Comparison of ENCODE assay signal across 1 cellular context in genomic region chr7:66920769-66921395, GRCh38.
TF ChIP-seq lines count a peak whose summit lies in the region.

Gene TMEM248, plus strand, starts transcription at chr7:66921225. Its CDS starts 20,641 bp downstream, at chr7:66941866.

TF ChIP-seq in HepG2, 621 proteins besides CTCF, POLR2A, EP300 and RAD21 (continued from another document and continues in another):
- TF ChIP-seq KIAA2018 (CRISPR knock-in tag; IDR thresholded peaks at IDR 0.05; ENCODE audit: borderline replicate concordance) (no peak), ZSCAN31 (CRISPR knock-in tag; IDR thresholded peaks at IDR 0.05; ENCODE audit: low read depth) (peak; percentile 42), FOSL1 (CRISPR knock-in tag; IDR thresholded peaks at IDR 0.05; ENCODE audit: borderline replicate concordance) (no peak), ZNF570 (CRISPR knock-in tag; IDR thresholded peaks at IDR 0.05; ENCODE audit: borderline replicate concordance) (no peak), SP140L (CRISPR knock-in tag; IDR thresholded peaks at IDR 0.05; ENCODE audit: borderline replicate concordance) (no peak), POGK (CRISPR knock-in tag; conservative IDR thresholded peaks at IDR 0.05) (peak; percentile 84; the same call in 1 of the 2 replicates), ZMAT5 (CRISPR knock-in tag; IDR thresholded peaks at IDR 0.05; ENCODE audit: borderline replicate concordance, low read depth) (no peak), RXRB (CRISPR knock-in tag; IDR thresholded peaks at IDR 0.05; ENCODE audit: borderline replicate concordance) (peak; percentile 64; the same call in 1 of the 2 replicates), SMARCC2 (IDR thresholded peaks at IDR 0.05) (no peak), AGO1 (IDR thresholded peaks at IDR 0.05; ENCODE audit: low read depth, low read length, poor library complexity, severe bottlenecking) (peak; percentile 43), ZNF143 (CRISPR knock-in tag; IDR thresholded peaks at IDR 0.05) (peak; percentile 43; the same call in 1 of the 2 replicates), ZNF577 (CRISPR knock-in tag; IDR thresholded peaks at IDR 0.05; ENCODE audit: borderline replicate concordance, low read depth) (no peak), ZNF512 (CRISPR knock-in tag; IDR thresholded peaks at IDR 0.05) (0 out of 2 replicates have a peak, but pooled peaks have one; percentile 55), DDIT3 (CRISPR knock-in tag; IDR thresholded peaks at IDR 0.05) (no peak), HNRNPK (IDR thresholded peaks at IDR 0.05; ENCODE audit: low read depth, low read length, poor library complexity, severe bottlenecking) (no peak), ZNF670 (CRISPR knock-in tag; IDR thresholded peaks at IDR 0.05; ENCODE audit: borderline replicate concordance) (peak; percentile 61; the same call in 1 of the 2 replicates), HOMEZ (CRISPR knock-in tag; IDR thresholded peaks at IDR 0.05; ENCODE audit: low read depth) (no peak), KMT2B (CRISPR knock-in tag; IDR thresholded peaks at IDR 0.05) (peak; percentile 97), SMARCE1 (IDR thresholded peaks at IDR 0.05; ENCODE audit: borderline replicate concordance) (no peak), ZNF639 (CRISPR knock-in tag; conservative IDR thresholded peaks at IDR 0.05) (peak; percentile 83), ZBTB43 (CRISPR knock-in tag; conservative IDR thresholded peaks at IDR 0.05) (peak; percentile 94; the same call in 1 of the 2 replicates), ARHGAP35 (CRISPR knock-in tag; IDR thresholded peaks at IDR 0.05; ENCODE audit: borderline replicate concordance) (peak; percentile 91; the same call in 1 of the 2 replicates), ZNF451 (CRISPR knock-in tag; IDR thresholded peaks at IDR 0.05) (peak; percentile 85), ATF2 (CRISPR knock-in tag; IDR thresholded peaks at IDR 0.05) (0 out of 2 replicates have a peak, but pooled peaks have one; percentile 56), MED8 (CRISPR knock-in tag; IDR thresholded peaks at IDR 0.05; ENCODE audit: insufficient replicate concordance) (peak; percentile 79), MEF2D (CRISPR knock-in tag; IDR thresholded peaks at IDR 0.05) (peak; percentile 88), PRMT3 (CRISPR knock-in tag; IDR thresholded peaks at IDR 0.05; ENCODE audit: borderline replicate concordance, low read depth) (no peak), SRSF1 (optimal IDR thresholded peaks at IDR 0.05; ENCODE audit: low read depth, low read length) (peak; percentile 70), ZNF564 (CRISPR knock-in tag; IDR thresholded peaks at IDR 0.05) (no peak), ATF3 (CRISPR knock-in tag; IDR thresholded peaks at IDR 0.05) (no peak), TBX2 (CRISPR knock-in tag; IDR thresholded peaks at IDR 0.05; ENCODE audit: borderline replicate concordance) (peak; percentile 84; the same call in 1 of the 2 replicates), ZNF276 (CRISPR knock-in tag; IDR thresholded peaks at IDR 0.05; ENCODE audit: low read depth) (peak; percentile 28; the same call in 1 of the 2 replicates)
